ENCODE assay signal across 9 cellular contexts in the genomic region with DNA sequence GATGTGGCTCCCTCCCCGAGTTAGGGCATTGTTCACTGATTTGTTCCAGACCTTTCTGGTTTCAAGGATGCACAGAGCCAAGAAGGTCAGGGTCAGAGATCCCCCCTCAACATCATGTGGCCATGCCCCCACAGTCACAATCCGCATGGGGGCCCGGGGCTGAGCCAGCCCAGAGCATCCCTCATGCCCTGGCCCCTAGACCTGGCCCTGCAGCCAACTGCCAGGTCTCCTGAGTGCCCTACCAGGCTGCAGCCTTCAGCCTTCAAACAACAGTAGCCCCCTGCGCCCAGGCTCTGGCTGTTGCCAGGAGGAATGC.
DNase-seq lines count a peak whose midpoint lies in the region; ATAC-seq, FAIRE-seq and TF ChIP-seq lines count a peak whose summit lies in the region.
"Had no signal": no experiment of that assay in that cellular context is flagged by ENCODE, and none has a peak within 500 bp of the region (broad histone marks: within the 10 kb centered on the region; RNA-seq: fewer than 3 reads in every experiment).

No MANE protein-coding gene starts in this region.

- 0 out of 2 replicates have a peak, but pooled peaks cover 3% of the 10 kb centered on the region for H3K79me2 ChIP-seq in HCT116 (ENCODE audit: insufficient read depth, low read length)

- no peak for TF ChIP-seq RAD21 in HCT116 (IDR thresholded peaks at IDR 0.05; ENCODE audit: low read depth)

- WGBS in pancreas, 2 donors, result 55 to 57% methylated on average over 4 of the region's 4 CpGs

- H3K9me3 Mint-ChIP-seq in activated naive CD4-positive, alpha-beta T cell treated with anti-CD3 and anti-CD28 coated beads for 36 hours, result no peaks in the 10 kb centered on the region
- no peaks in the 10 kb centered on the region for H3K9me3 Mint-ChIP-seq in activated T-helper 17 cell treated with anti-CD3 and anti-CD28 coated beads, Interleukin-2, amount 50 U/mL, for 72 hours
- H3K9me3 Mint-ChIP-seq: IgD-negative memory B cell had no signal

- no peak overlapping the region for H3K4me2 ChIP-seq in HCT116 (ENCODE audit: low read length)

- ATAC-seq in HCT116 (peak; percentile 43), pancreas (peak in 3 of 4 donors; percentile 8 to 13 (median 8)), GM21367 (IDR thresholded peaks at IDR 0.05; ENCODE audit: unreplicated experiment) (no peak)
- ATAC-seq in activated T-helper 17 cell treated with anti-CD3 and anti-CD28 coated beads, Interleukin-2, amount 50 U/mL, for 72 hours (replicated peaks), result peak; percentile 42

- H3K27ac Mint-ChIP-seq in activated naive CD4-positive, alpha-beta T cell treated with anti-CD3 and anti-CD28 coated beads for 36 hours, result no peak overlapping the region
- no peak overlapping the region for H3K27ac Mint-ChIP-seq in activated T-helper 17 cell treated with anti-CD3 and anti-CD28 coated beads, Interleukin-2, amount 50 U/mL, for 72 hours

- H3K4me3 Mint-ChIP-seq in activated naive CD4-positive, alpha-beta T cell treated with anti-CD3 and anti-CD28 coated beads for 36 hours, result no peak overlapping the region
- no peak overlapping the region for H3K4me3 Mint-ChIP-seq in activated T-helper 17 cell treated with anti-CD3 and anti-CD28 coated beads, Interleukin-2, amount 50 U/mL, for 72 hours
- H3K4me3 Mint-ChIP-seq: IgD-negative memory B cell had no signal

- intact Hi-C loops in activated naive CD4-positive, alpha-beta T cell treated with anti-CD3 and anti-CD28 coated beads for 36 hours (cut with micrococcal nuclease), result loop anchor here (1.0 to 5.0 kb wide), 3 partner anchors 40 to 410 kb away; no protein-coding TSS in a partner anchor
- intact Hi-C loops in HCT116 (cut with micrococcal nuclease) (loop anchor here (2.0 to 5.0 kb wide), 2 partner anchors 85 to 340 kb away; no protein-coding TSS in a partner anchor), pancreas (cut with DNase I) (loop anchor here in 1 of 3 donors (10.0 kb wide), 1 partner anchor 83 kb away; no protein-coding TSS in a partner anchor)

- no peaks in the 10 kb centered on the region for H3K9me2 ChIP-seq in HCT116 (ENCODE audit: insufficient read depth)

- H3K27ac ChIP-seq in HCT116 (ENCODE audit: low read depth, low read length) (no peak overlapping the region), pancreas (no peak overlapping the region)

- TF ChIP-seq POLR2A in HCT116 (IDR thresholded peaks at IDR 0.05; ENCODE audit: borderline replicate concordance, extremely low read depth, insufficient read depth, insufficient read length), result no peak

- peak; percentile 5 for DNase-seq in activated naive CD4-positive, alpha-beta T cell treated with anti-CD3 and anti-CD28 coated beads, Interleukin-2, amount 50 U/mL, for 16 hours
- no peak for DNase-seq in activated naive CD4-positive, alpha-beta T cell treated with anti-CD3 and anti-CD28 coated beads for 36 hours
- DNase-seq in HCT116 (ENCODE audit: low read depth, low spot score) (no peak), pancreas (no peak), NCI-H2107 (lab: John Stamatoyannopoulos, UW) (no peak)

- POLR2A ChIA-PET in HCT116 (lab: Charles Lee), result no interaction called here

- H3K4me1 Mint-ChIP-seq in activated naive CD4-positive, alpha-beta T cell treated with anti-CD3 and anti-CD28 coated beads for 36 hours (ENCODE audit: low read depth), result no peaks in the 10 kb centered on the region
- H3K4me1 Mint-ChIP-seq in activated T-helper 17 cell treated with anti-CD3 and anti-CD28 coated beads, Interleukin-2, amount 50 U/mL, for 72 hours, result no peaks in the 10 kb centered on the region

- H3K27me3 Mint-ChIP-seq in activated naive CD4-positive, alpha-beta T cell treated with anti-CD3 and anti-CD28 coated beads for 36 hours (ENCODE audit: low read depth), result no peaks in the 10 kb centered on the region
- H3K27me3 Mint-ChIP-seq in activated T-helper 17 cell treated with anti-CD3 and anti-CD28 coated beads, Interleukin-2, amount 50 U/mL, for 72 hours, result no peaks in the 10 kb centered on the region
- H3K27me3 Mint-ChIP-seq: IgD-negative memory B cell had no signal

- CTCF ChIA-PET in activated naive CD4-positive, alpha-beta T cell treated with anti-CD3 and anti-CD28 coated beads for 36 hours (lab: Charles Lee), result interaction anchor here (1.1 kb wide), 1 partner anchor 60 kb away, joined by 4 read pairs; no protein-coding TSS in a partner anchor
- CTCF ChIA-PET in HCT116 (lab: Charles Lee), result no interaction called here

- H3K9ac ChIP-seq in HCT116 (ENCODE audit: low read length), result no peak overlapping the region

- H3K9me3 ChIP-seq in HCT116 (ENCODE audit: control insufficient read depth in 1 of 2, insufficient read depth in 1 of 2, low read depth in 1 of 2, low read length in 2 of 2) (no peaks in the 10 kb centered on the region), pancreas (no peaks in the 10 kb centered on the region)
- H3K9me3 ChIP-seq: HAP-1 had no signal

- H4K20me1 ChIP-seq in HCT116 (ENCODE audit: insufficient read depth), result no peaks in the 10 kb centered on the region

- H3K36me3 Mint-ChIP-seq in activated naive CD4-positive, alpha-beta T cell treated with anti-CD3 and anti-CD28 coated beads for 36 hours (ENCODE audit: low read depth), result peaks cover 9% of the 10 kb centered on the region
- H3K36me3 Mint-ChIP-seq in activated T-helper 17 cell treated with anti-CD3 and anti-CD28 coated beads, Interleukin-2, amount 50 U/mL, for 72 hours (ENCODE audit: low read depth), result peaks cover 17% of the 10 kb centered on the region

- H3K36me3 ChIP-seq in HCT116 (ENCODE audit: control insufficient read depth in 1 of 2, insufficient read depth in 2 of 2, low read length in 2 of 2), result peaks cover 0 to 7% of the 10 kb centered on the region in 2 experiments; a peak in 2 of 4 replicates
- peaks cover 0 to 7% (median 0%) of the 10 kb centered on the region in 3 donors for H3K36me3 ChIP-seq in pancreas

- H3K4me1 ChIP-seq in HCT116 (ENCODE audit: control insufficient read depth in 1 of 2, insufficient read depth in 2 of 2, low read length in 2 of 2) (no peaks in the 10 kb centered on the region), pancreas (no peaks in the 10 kb centered on the region)
- H3K4me1 ChIP-seq: HAP-1 had no signal

- H3K27me3 ChIP-seq in HCT116 (ENCODE audit: insufficient read depth, low read length), result no peaks in the 10 kb centered on the region
- H3K27me3 ChIP-seq in pancreas, result no peaks in the 10 kb centered on the region

- BruUV-seq in HCT116 (replicated peaks; lab: Mats Ljungman, UMichigan), result no TSS peak

- H2AFZ ChIP-seq in HCT116 (ENCODE audit: low read depth, low read length, poor library complexity, severe bottlenecking), result no peak overlapping the region

- RAD21 ChIA-PET in HCT116 (lab: Charles Lee; ENCODE audit: low non-redundant PET in 1 of 2, low total read pairs in 2 of 2, uncharacterized antibody in 2 of 2, unreplicated experiment in 2 of 2), result no interaction called here

- H3K4me3 ChIP-seq in HCT116 (replicated peaks in 1 of 2; ENCODE audit: low read depth in 1 of 2, low read length in 2 of 2) (no peak overlapping the region), pancreas (no peak overlapping the region)
- H3K4me3 ChIP-seq: HAP-1 had no signal

- no peak for FAIRE-seq in pancreas (lab: Jason Lieb, UNC)

- TF ChIP-seq CTCF in HCT116 (IDR thresholded peaks at IDR 0.05 in 2 of 3, conservative IDR thresholded peaks at IDR 0.05 in 1 of 3; ENCODE audit: borderline replicate concordance in 1 of 3, insufficient read depth in 1 of 3, low read depth in 2 of 3, low read length in 2 of 3), result no peak
- TF ChIP-seq CTCF in pancreas (IDR thresholded peaks at IDR 0.05), result no peak

TF ChIP-seq in HCT116, 20 proteins besides CTCF, POLR2A, EP300 and RAD21:
- TF ChIP-seq CBX3 (IDR thresholded peaks at IDR 0.05; ENCODE audit: low read depth), result no peak
